In genomic region chr11:63023851-63024648, GRCh38 we compare ENCODE assay signal across 8 cellular contexts. TPM values are rescaled to one million over a fixed set of nuclear protein-coding genes. Genes with fewer than 3 reads are reported as not detected.
A peak's percentile ranks its signal among the peaks of the same experiment; 100 is the strongest.
DNase-seq lines count a peak whose midpoint lies in the region; ATAC-seq and TF ChIP-seq lines count a peak whose summit lies in the region.

No MANE protein-coding gene starts in this region.

- no peak overlapping the region for H3K4me3 ChIP-seq in NT2/D1 (ENCODE audit: insufficient read length, low read depth)

- H3K27ac Mint-ChIP-seq in activated CD8-positive, alpha-beta memory T cell treated with anti-CD3 and anti-CD28 coated beads, Interleukin-2, amount 10 ng/mL, durations not matched to agents 7 days and 5 days: no peak overlapping the region
- no peak overlapping the region for H3K27ac Mint-ChIP-seq in endothelial cell (ENCODE audit: unreplicated experiment)

- no peak overlapping the region for H3K4me3 Mint-ChIP-seq in activated CD8-positive, alpha-beta memory T cell treated with anti-CD3 and anti-CD28 coated beads, Interleukin-2, amount 10 ng/mL, durations not matched to agents 7 days and 5 days
- H3K4me3 Mint-ChIP-seq in endothelial cell (ENCODE audit: unreplicated experiment): no peak overlapping the region

- no peaks in the 10 kb centered on the region for H3K36me3 ChIP-seq in NT2/D1 (ENCODE audit: insufficient read depth, insufficient read length, low read length)

- ATAC-seq in HG03460 (IDR thresholded peaks at IDR 0.05; ENCODE audit: unreplicated experiment): peak; percentile 54
- ATAC-seq in activated CD8-positive, alpha-beta memory T cell treated with anti-CD3 and anti-CD28 coated beads, Interleukin-2, amount 10 ng/mL, durations not matched to agents 7 days and 5 days: peak; percentile 70
- ATAC-seq in GM19023 (IDR thresholded peaks at IDR 0.05; ENCODE audit: unreplicated experiment): no peak

- CTCF ChIA-PET in activated CD8-positive, alpha-beta memory T cell treated with anti-CD3 and anti-CD28 coated beads, Interleukin-2, amount 10 ng/mL, durations not matched to agents 7 days and 5 days (lab: Charles Lee): interaction anchor here (0.6 to 8.7 kb wide), 18 partner anchors 9 to 853 kb away, joined by 3 to 284 read pairs (median 4); no protein-coding TSS in a partner anchor

- H3K4me1 Mint-ChIP-seq in activated CD8-positive, alpha-beta memory T cell treated with anti-CD3 and anti-CD28 coated beads, Interleukin-2, amount 10 ng/mL, durations not matched to agents 7 days and 5 days: peaks cover 2% of the 10 kb centered on the region
- H3K4me1 Mint-ChIP-seq in endothelial cell (ENCODE audit: unreplicated experiment): peaks cover 12% of the 10 kb centered on the region

- H3K27me3 ChIP-seq in NT2/D1 (ENCODE audit: insufficient read depth, insufficient read length): peaks cover 6% of the 10 kb centered on the region

- peaks cover 23% of the 10 kb centered on the region for H3K27me3 Mint-ChIP-seq in activated CD8-positive, alpha-beta memory T cell treated with anti-CD3 and anti-CD28 coated beads, Interleukin-2, amount 10 ng/mL, durations not matched to agents 7 days and 5 days
- peaks cover 4% of the 10 kb centered on the region for H3K27me3 Mint-ChIP-seq in endothelial cell (ENCODE audit: unreplicated experiment)

- no peaks in the 10 kb centered on the region for H3K36me3 Mint-ChIP-seq in activated CD8-positive, alpha-beta memory T cell treated with anti-CD3 and anti-CD28 coated beads, Interleukin-2, amount 10 ng/mL, durations not matched to agents 7 days and 5 days
- peaks cover 7% of the 10 kb centered on the region for H3K36me3 Mint-ChIP-seq in endothelial cell (ENCODE audit: low read depth, unreplicated experiment)

- no peaks in the 10 kb centered on the region for H3K9me3 ChIP-seq in NT2/D1 (ENCODE audit: insufficient read depth, low read length)

- H3K9ac ChIP-seq in NT2/D1 (ENCODE audit: insufficient read length, low read depth): peak overlapping the region; percentile 37

- peaks cover 7% of the 10 kb centered on the region for H3K4me1 ChIP-seq in NT2/D1 (ENCODE audit: insufficient read depth, insufficient read length)

- DNase-seq in DMS53 (lab: John Stamatoyannopoulos, UW) (peak; percentile 84), NT2/D1 (ENCODE audit: low read depth, low spot score) (peak; percentile 68), endothelial cell (ENCODE audit: low spot score) (peak; percentile 91), middle frontal gyrus (ENCODE audit: extremely low spot score, low spot score) (peak; percentile 79)
- peak; percentile 85 for DNase-seq in activated CD8-positive, alpha-beta memory T cell treated with anti-CD3 and anti-CD28 coated beads, Interleukin-2, amount 10 ng/mL, durations not matched to agents 7 days and 5 days
- DNase-seq in stimulated activated CD8-positive, alpha-beta memory T cell treated with anti-CD3 and anti-CD28 coated beads, Interleukin-4, amount 100 ng/mL, for 24 hours (ENCODE audit: low read depth): peak; percentile 80

- H3K9me3 Mint-ChIP-seq in activated CD8-positive, alpha-beta memory T cell treated with anti-CD3 and anti-CD28 coated beads, Interleukin-2, amount 10 ng/mL, durations not matched to agents 7 days and 5 days (ENCODE audit: low read depth): no peaks in the 10 kb centered on the region
- H3K9me3 Mint-ChIP-seq in endothelial cell (ENCODE audit: unreplicated experiment): no peaks in the 10 kb centered on the region

- peak; percentile 97 for TF ChIP-seq CTCF in endothelial cell (IDR thresholded peaks at IDR 0.05; ENCODE audit: unreplicated experiment)

RNA-seq across cellular contexts. Expression of gene SLC22A8, which starts 8.4 kb away (rescaled TPM):
- total RNA-seq in activated CD8-positive, alpha-beta memory T cell treated with anti-CD3 and anti-CD28 coated beads, Interleukin-2, amount 10 ng/mL, durations not matched to agents 7 days and 5 days: not detected
- total RNA-seq in endothelial cell (ENCODE audit: unreplicated experiment): not detected

RNA-seq across cellular contexts. Expression of gene SLC22A6, which starts 39.3 kb away (rescaled TPM):
- total RNA-seq in activated CD8-positive, alpha-beta memory T cell treated with anti-CD3 and anti-CD28 coated beads, Interleukin-2, amount 10 ng/mL, durations not matched to agents 7 days and 5 days: not detected
- not detected for total RNA-seq in endothelial cell (ENCODE audit: unreplicated experiment)
